Comparison of ENCODE assay signal across 9 cellular contexts in the genomic region with DNA sequence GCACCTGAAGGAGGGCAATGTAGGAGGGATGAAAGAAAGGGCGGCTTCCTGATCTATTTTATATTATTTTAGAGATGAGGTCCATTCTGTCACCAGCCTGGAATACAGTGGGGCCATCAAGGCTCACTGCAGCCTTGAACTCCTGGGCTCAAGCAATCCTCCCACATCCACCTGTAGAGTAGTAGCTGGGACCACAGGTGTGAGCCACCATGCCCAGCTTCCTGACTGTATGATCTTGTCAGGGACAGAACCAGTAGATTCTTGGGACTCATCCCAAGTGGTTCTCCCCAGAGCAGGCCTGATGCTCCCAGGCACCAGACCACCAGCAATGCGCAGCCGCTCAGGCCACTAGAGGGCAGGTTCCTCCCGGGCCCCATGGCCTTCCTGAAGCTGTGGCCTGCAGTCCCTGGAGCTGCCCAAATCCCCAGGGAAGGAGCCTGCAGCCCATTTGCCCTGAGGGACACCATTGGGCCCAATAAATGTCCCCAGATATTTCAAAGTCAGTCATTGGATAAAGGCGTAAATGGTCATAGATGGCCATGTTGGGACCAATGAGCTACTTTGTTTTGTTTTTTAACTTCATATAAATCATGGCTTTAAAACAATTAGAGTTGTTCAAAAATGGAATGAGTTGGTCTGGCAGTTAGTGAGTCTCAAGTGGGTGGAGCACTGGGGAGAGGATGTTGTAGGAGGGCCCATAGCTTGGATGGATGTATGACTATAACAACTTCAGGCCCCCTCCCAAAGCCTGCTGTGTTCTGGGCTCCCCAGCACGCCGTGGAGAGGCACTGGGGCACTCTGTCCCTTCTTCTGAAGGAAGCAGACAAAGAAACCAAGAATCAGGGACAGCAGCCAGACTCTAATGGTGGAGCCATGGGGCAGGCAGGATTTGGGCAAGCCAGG. TPM values are rescaled to one million over a fixed set of nuclear protein-coding genes. Genes with fewer than 3 reads are reported as not detected.
DNase-seq lines count a peak whose midpoint lies in the region; ATAC-seq, FAIRE-seq and TF ChIP-seq lines count a peak whose summit lies in the region.
"Had no signal": no experiment of that assay in that cellular context is flagged by ENCODE, and none has a peak within 500 bp of the region (broad histone marks: within the 10 kb centered on the region; RNA-seq: fewer than 3 reads in every experiment).

No MANE protein-coding gene starts in this region.

- H3K36me3 Mint-ChIP-seq in activated naive CD4-positive, alpha-beta T cell treated with anti-CD3 and anti-CD28 coated beads, Interleukin-2, amount 50 U/mL, for 72 hours: no peaks in the 10 kb centered on the region

- H3K4me3 ChIP-seq in heart left ventricle: no peak overlapping the region
- no peak overlapping the region for H3K4me3 ChIP-seq in small intestine (ENCODE audit: low read depth in 1 of 2, low read length in 2 of 2)

- peak; percentile 67 for DNase-seq in AG20443 (ENCODE audit: low spot score)
- DNase-seq in GM19238 (ENCODE audit: insufficient read length, low spot score): peak; percentile 30
- peak; percentile 89 for DNase-seq in NCI-H82 (lab: John Stamatoyannopoulos, UW)
- peak in 1 of 2 donors; percentile 58 for DNase-seq in activated naive CD4-positive, alpha-beta T cell treated with anti-CD3 and anti-CD28 coated beads, Interleukin-2, amount 50 U/mL, for 72 hours (ENCODE audit: low spot score in 2 of 2)
- DNase-seq in heart left ventricle: peak; percentile 53 to 79 (median 66)
- DNase-seq in small intestine: peak; percentile 48

- peak; percentile 74 to 77 for ATAC-seq in activated naive CD4-positive, alpha-beta T cell treated with anti-CD3 and anti-CD28 coated beads, Interleukin-2, amount 50 U/mL, for 72 hours
- ATAC-seq in heart left ventricle (peak; percentile 48 to 72 (median 65)), GM19467 (IDR thresholded peaks at IDR 0.05; ENCODE audit: unreplicated experiment) (no peak), HG02852 (IDR thresholded peaks at IDR 0.05; ENCODE audit: unreplicated experiment) (no peak)

- no peak for FAIRE-seq in small intestine (lab: Jason Lieb, UNC)

- 64 to 68% (median 65%) methylated on average over 6 to 7 of the region's 7 CpGs for WGBS in heart left ventricle, 4 donors
- WGBS in small intestine, 3 donors: 64 to 72% (median 66%) methylated on average over 7 of the region's 7 CpGs

- H3K36me3 ChIP-seq in heart left ventricle (peaks cover 0 to 74% (median 28%) of the 10 kb centered on the region in 9 donors), small intestine (ENCODE audit: control insufficient read depth in 2 of 2, insufficient read depth in 2 of 2, low read length in 2 of 2) (peaks cover 0 to 11% of the 10 kb centered on the region in 2 donors)

- no peak for TF ChIP-seq POLR2A in heart left ventricle (IDR thresholded peaks at IDR 0.05)

- peak overlapping the region in 1 of 2 donors; percentile 8 for H3K27ac Mint-ChIP-seq in activated naive CD4-positive, alpha-beta T cell treated with anti-CD3 and anti-CD28 coated beads, Interleukin-2, amount 50 U/mL, for 72 hours

- H3K27me3 ChIP-seq in heart left ventricle (no peaks in the 10 kb centered on the region), small intestine (ENCODE audit: control insufficient read depth in 2 of 2, insufficient read depth in 2 of 2, low read length in 2 of 2) (no peaks in the 10 kb centered on the region)

- H3K9me3 Mint-ChIP-seq in activated naive CD4-positive, alpha-beta T cell treated with anti-CD3 and anti-CD28 coated beads, Interleukin-2, amount 50 U/mL, for 72 hours: no peaks in the 10 kb centered on the region

- H3K9me3 ChIP-seq in heart left ventricle (no peaks in the 10 kb centered on the region), small intestine (ENCODE audit: control insufficient read depth, low read depth) (no peaks in the 10 kb centered on the region)

- intact Hi-C loops in heart left ventricle (cut with DNase I): loop anchor here (1.0 to 10.0 kb wide), 9 partner anchors 46 to 246 kb away; no protein-coding TSS in a partner anchor

- TF ChIP-seq CTCF in heart left ventricle (IDR thresholded peaks at IDR 0.05): peak; percentile 60 to 80 (median 65)

- H3K27ac ChIP-seq in heart left ventricle: no peak overlapping the region
- no peak overlapping the region for H3K27ac ChIP-seq in small intestine (ENCODE audit: low read depth in 1 of 2, low read length in 1 of 2)

- H3K4me1 ChIP-seq in heart left ventricle (peaks cover 0 to 17% (median 6%) of the 10 kb centered on the region in 12 donors), small intestine (ENCODE audit: control insufficient read depth in 2 of 2, insufficient read depth in 1 of 2, low read depth in 1 of 2, low read length in 1 of 2) (no peaks in the 10 kb centered on the region)

RNA-seq across cellular contexts. Expression of gene GOLT1A, which starts 44.7 kb away (rescaled TPM):
- 1 to 10 TPM in 1 of 2 donors, not detected in 1; 1.1 TPM for total RNA-seq in activated naive CD4-positive, alpha-beta T cell treated with anti-CD3 and anti-CD28 coated beads, Interleukin-2, amount 50 U/mL, for 72 hours
- total RNA-seq in heart left ventricle: under 1 TPM in 1 of 9 donors, not detected in 8; 0.29 TPM
- polyA plus RNA-seq in heart left ventricle (under 1 TPM in 1 of 2 donors, not detected in 1; 0.24 TPM), small intestine (100 to 1,000 TPM in 2 of 3 donors, 10 to 100 TPM in 1; 42.8 to 119 (median 104) TPM)
- total RNA-seq: mononuclear cell had no signal

Comparison
In these comparisons a context has a peak if more than half of its experiments do, and no peak if none do; other contexts are left out.
1. ATAC-seq: peak in activated naive CD4-positive, alpha-beta T cell treated with anti-CD3 and anti-CD28 coated beads, Interleukin-2, amount 50 U/mL, for 72 hours (2 of 2) and heart left ventricle (4 of 4); none in GM19467 (single experiment) and HG02852 (single experiment).